Comparison of ENCODE assay signal across 24 cellular contexts in genomic region chr20:45412653-45413052, GRCh38. TPM values are rescaled to one million over a fixed set of nuclear protein-coding genes. Genes with fewer than 3 reads are reported as not detected.
"Had no signal": no experiment of that assay in that cellular context is flagged by ENCODE, and none has a peak within 500 bp of the region (broad histone marks: within the 10 kb centered on the region; RNA-seq: fewer than 3 reads in every experiment).

No MANE protein-coding gene starts in this region.

- H3K27ac Mint-ChIP-seq: dendritic cell treated with granulocyte-macrophage colony-stimulating factor and Interleukin-4, amounts not matched to agents 40 ng/mL and 50 ng/mL, for 4 days had no signal

- H3K27me3 ChIP-seq: esophagus squamous epithelium, gastroesophageal sphincter, spleen, stomach, thyroid gland, upper lobe of left lung, uterus had no signal

- DNase-seq: esophagus squamous epithelium; foreskin fibroblast; immature natural killer cell; left colon; mesendoderm; naive thymus-derived CD4-positive, alpha-beta T cell; spleen; stimulated activated CD4-positive, alpha-beta T cell treated with anti-CD3 and anti-CD28 coated beads, Interleukin-15, amount 100 ng/mL, for 24 hours; stimulated activated CD4-positive, alpha-beta T cell treated with anti-CD3 and anti-CD28 coated beads, Interleukin-2, amount 100 ng/mL, for 24 hours; stimulated activated CD4-positive, alpha-beta T cell treated with anti-CD3 and anti-CD28 coated beads, Interleukin-4, amount 100 ng/mL, for 4 hours; stimulated activated naive CD4-positive, alpha-beta T cell; stomach; thyroid gland; upper lobe of left lung; uterus had no signal

- H3K36me3 ChIP-seq: uterus had no signal

- H3K4me3 ChIP-seq: esophagus squamous epithelium, gastroesophageal sphincter, spleen, stomach, thyroid gland, upper lobe of left lung, uterus had no signal

- H3K9me3 ChIP-seq: esophagus squamous epithelium, gastroesophageal sphincter, spleen, stomach, thyroid gland, upper lobe of left lung, uterus had no signal

- H3K27ac ChIP-seq: esophagus squamous epithelium, spleen, stomach, thyroid gland, upper lobe of left lung, uterus had no signal

- ATAC-seq: gastroesophageal sphincter; naive thymus-derived CD4-positive, alpha-beta T cell; sciatic nerve had no signal

- H3K4me3 Mint-ChIP-seq: dendritic cell treated with granulocyte-macrophage colony-stimulating factor and Interleukin-4, amounts not matched to agents 40 ng/mL and 50 ng/mL, for 4 days; immature natural killer cell; naive thymus-derived CD4-positive, alpha-beta T cell had no signal

RNA-seq across cellular contexts. Expression of gene TP53TG5, which starts 34.5 kb away (rescaled TPM):
- total RNA-seq: epithelial cell of proximal tubule, esophagus squamous epithelium, gastroesophageal sphincter, liver, lung microvascular endothelial cell, osteocyte, pulmonary artery endothelial cell, sciatic nerve, skeletal muscle tissue, stomach, thyroid gland, upper lobe of left lung had no signal

RNA-seq across cellular contexts. Expression of gene WFDC2, which starts 56.9 kb away (rescaled TPM):
- total RNA-seq: liver, lung microvascular endothelial cell, osteocyte, pulmonary artery endothelial cell, skeletal muscle tissue had no signal
